ENCODE assay signal across 8 cellular contexts in genomic region chr22:20437253-20438065, GRCh38. TPM values are rescaled to one million over a fixed set of nuclear protein-coding genes. Genes with fewer than 3 reads are reported as not detected.
DNase-seq lines count a peak whose midpoint lies in the region; ATAC-seq and TF ChIP-seq lines count a peak whose summit lies in the region.

SCARF2 (minus strand) TSS chr22:20437825; CDS start chr22:20437754, 71 bp downstream.

- intact Hi-C loops in right lobe of liver (cut with DNase I) = no loop called here

- no peaks in the 10 kb centered on the region; the same call in none of the 2 replicates for H3K36me3 ChIP-seq in BE2C
- 0 out of 2 replicates have a peak, but pooled peaks cover 3% of the 10 kb centered on the region for H3K36me3 ChIP-seq in HUES6 (ENCODE audit: control insufficient read depth, insufficient read depth, low read length)
- no peaks in the 10 kb centered on the region for H3K36me3 ChIP-seq in right lobe of liver
- peaks cover 5% of the 10 kb centered on the region for H3K36me3 ChIP-seq in thymus (ENCODE audit: control insufficient read depth, insufficient read depth)

- H3K4me3 ChIP-seq in BE2C (ENCODE audit: low read depth, low read length) = peak within 1 kb of the TSS; percentile 70
- peak within 1 kb of the TSS; percentile 78 for H3K4me3 ChIP-seq in HUES6 (ENCODE audit: low read depth, low read length)
- peak within 1 kb of the TSS; percentile 75 for H3K4me3 ChIP-seq in choroid plexus epithelial cell (ENCODE audit: low read depth, low read length)
- peak within 1 kb of the TSS; percentile 34 to 42 (median 36) for H3K4me3 ChIP-seq in right lobe of liver
- peak within 1 kb of the TSS; percentile 22 for H3K4me3 ChIP-seq in thymus (ENCODE audit: low read length)

- whole genome bisulfite sequencing in right lobe of liver (ENCODE audit: insufficient coverage, low coverage, low lambda C conversion rate, missing lambda C conversion rate) = 0% methylated on average over 4 of the region's 87 CpGs
- WGBS in thymus = 2% methylated on average over 87 of the region's 87 CpGs

- H3K9ac ChIP-seq in HUES6 (ENCODE audit: low read length) = peak within 1 kb of the TSS; percentile 67

- peak; percentile 65 for DNase-seq in BE2C
- peak; percentile 57 for DNase-seq in choroid plexus epithelial cell (ENCODE audit: low read depth)
- peak in 1 of 3 donors; percentile 39 for DNase-seq in right lobe of liver
- DNase-seq in OCI-M2 (lab: John Stamatoyannopoulos, UW; ENCODE audit: unreplicated experiment) = no peak
- DNase-seq in NCI-H1105 treated with DMSO at 0.1 percent for 48 hours (lab: John Stamatoyannopoulos, UW) = no peak

- TF ChIP-seq POLR2A in right lobe of liver (IDR thresholded peaks at IDR 0.05) = no peak

- peak; percentile 20 to 44 (median 36) for ATAC-seq in right lobe of liver
- no peak for ATAC-seq in GM19023 (IDR thresholded peaks at IDR 0.05; ENCODE audit: unreplicated experiment)

- no peaks in the 10 kb centered on the region for H3K9me3 ChIP-seq in BE2C
- H3K9me3 ChIP-seq in HUES6 (ENCODE audit: control insufficient read depth, insufficient read depth, low read depth, low read length) = no peaks in the 10 kb centered on the region
- no peaks in the 10 kb centered on the region for H3K9me3 ChIP-seq in right lobe of liver
- H3K9me3 ChIP-seq in thymus (ENCODE audit: control insufficient read depth) = no peaks in the 10 kb centered on the region

- H3K27me3 ChIP-seq in BE2C (peaks cover 18% of the 10 kb centered on the region), HUES6 (ENCODE audit: control insufficient read depth, insufficient read depth, low read length) (peaks cover 75% of the 10 kb centered on the region), right lobe of liver (peaks cover 0 to 12% of the 10 kb centered on the region in 2 donors), thymus (ENCODE audit: control insufficient read depth, insufficient read depth) (peaks cover 47% of the 10 kb centered on the region)

- H3K27ac ChIP-seq in HUES6 (ENCODE audit: low read depth, low read length) (no peak within 1 kb of the TSS), right lobe of liver (peak within 1 kb of the TSS; percentile 28 to 36 (median 29)), thymus (ENCODE audit: low read depth) (no peak within 1 kb of the TSS)

- H3K4me1 ChIP-seq in BE2C (no peaks in the 10 kb centered on the region), HUES6 (ENCODE audit: control insufficient read depth, insufficient read depth, low read length) (peaks cover 25% of the 10 kb centered on the region), right lobe of liver (peaks cover 0 to 12% (median 0%) of the 10 kb centered on the region in 4 donors), thymus (ENCODE audit: control insufficient read depth, insufficient read depth, low read length) (no peaks in the 10 kb centered on the region)

- TF ChIP-seq CTCF in BE2C (IDR thresholded peaks at IDR 0.05; ENCODE audit: low read depth, low read length) = no peak
- no peak for TF ChIP-seq CTCF in choroid plexus epithelial cell (conservative IDR thresholded peaks at IDR 0.05; ENCODE audit: low read depth, low read length)
- no peak for TF ChIP-seq CTCF in right lobe of liver (IDR thresholded peaks at IDR 0.05)

RNA-seq across cellular contexts. Expression of gene SCARF2, which starts in this region (rescaled TPM):
- polyA plus RNA-seq in BE2C (2012; ENCODE audit: insufficient read depth, insufficient read length, low read depth) = 29.1 TPM
- total RNA-seq in right lobe of liver = 1 to 10 TPM; 1.1 to 3.4 (median 1.8) TPM
- polyA plus RNA-seq in thymus = 1.3 TPM

Comparison
In these comparisons a context has a peak if more than half of its experiments do, and no peak if none do; other contexts are left out.
1. DNase-seq: peak in BE2C (single experiment) and choroid plexus epithelial cell (single experiment); none in OCI-M2 (single experiment) and NCI-H1105 treated with DMSO at 0.1 percent for 48 hours (single experiment).
2. H3K4me3 ChIP-seq: peak in every context shown above with its lines; median percentile 78 in HUES6; 75 in choroid plexus epithelial cell; 70 in BE2C; 36 in right lobe of liver; 22 in thymus.
3. H3K27ac ChIP-seq: peak in right lobe of liver (3 of 3); none in HUES6 (single experiment) and thymus (single experiment).